1 cellular context compared by ENCODE assay signal in genomic region chr2:195352581-195352980, GRCh38.
TF ChIP-seq lines count a peak whose summit lies in the region.

No MANE protein-coding gene starts in this region.

TF ChIP-seq in K562, 482 proteins besides CTCF, POLR2A, EP300 and RAD21 (continued from another document and continues in another):
- TF ChIP-seq FOXO4 (CRISPR knock-in tag; IDR thresholded peaks at IDR 0.05), result no peak
- no peak for TF ChIP-seq HLTF (IDR thresholded peaks at IDR 0.05)
- peak; percentile 38; the same call in 1 of the 2 replicates for TF ChIP-seq TCF3 (CRISPR knock-in tag; IDR thresholded peaks at IDR 0.05)
- no peak for TF ChIP-seq ZNF239 (CRISPR knock-in tag; IDR thresholded peaks at IDR 0.05)
- TF ChIP-seq RBM22 (IDR thresholded peaks at IDR 0.05; ENCODE audit: low read depth, low read length, poor library complexity, severe bottlenecking), result no peak
- TF ChIP-seq SIN3B (IDR thresholded peaks at IDR 0.05; ENCODE audit: low read depth), result no peak
- no peak for TF ChIP-seq KDM4B (IDR thresholded peaks at IDR 0.05; ENCODE audit: borderline replicate concordance in 2 of 2, low read depth in 1 of 2)
- TF ChIP-seq ZNF282 (CRISPR knock-in tag; IDR thresholded peaks at IDR 0.05), result no peak
- no peak for TF ChIP-seq FOXA3 (CRISPR knock-in tag; conservative IDR thresholded peaks at IDR 0.05 in 1 of 2, IDR thresholded peaks at IDR 0.05 in 1 of 2)
- TF ChIP-seq CCNT2 (IDR thresholded peaks at IDR 0.05; ENCODE audit: borderline replicate concordance, extremely low read depth, insufficient read length, low read depth, low read length), result no peak
- TF ChIP-seq ELF4 (CRISPR knock-in tag; IDR thresholded peaks at IDR 0.05), result no peak
- TF ChIP-seq EGR1 (conservative IDR thresholded peaks at IDR 0.05), result no peak
- no peak for TF ChIP-seq ZNF668 (CRISPR knock-in tag; IDR thresholded peaks at IDR 0.05)
- no peak for TF ChIP-seq ZBTB33 (CRISPR knock-in tag; IDR thresholded peaks at IDR 0.05)
- no peak for TF ChIP-seq ZBTB43 (CRISPR knock-in tag; IDR thresholded peaks at IDR 0.05)
- TF ChIP-seq POU5F1 (IDR thresholded peaks at IDR 0.05; ENCODE audit: borderline replicate concordance, low read depth, low read length, partially characterized antibody), result no peak
- TF ChIP-seq GATAD2B (IDR thresholded peaks at IDR 0.05; ENCODE audit: borderline replicate concordance), result no peak
- TF ChIP-seq TSHZ1 (CRISPR knock-in tag; IDR thresholded peaks at IDR 0.05), result no peak
- no peak for TF ChIP-seq ARNT (IDR thresholded peaks at IDR 0.05)
- TF ChIP-seq ZC3H11A (IDR thresholded peaks at IDR 0.05; ENCODE audit: low read depth, low read length), result no peak
- peak; percentile 93 for TF ChIP-seq CC2D1A (IDR thresholded peaks at IDR 0.05)
- no peak for TF ChIP-seq CEBPG (CRISPR knock-in tag; IDR thresholded peaks at IDR 0.05)
- TF ChIP-seq CEBPG (tag; conservative IDR thresholded peaks at IDR 0.05 in 1 of 2, IDR thresholded peaks at IDR 0.05 in 1 of 2), result 0 out of 4 replicates have a peak, but pooled peaks of 1 of the 2 experiments have one; percentile 19
- TF ChIP-seq MCM3 (IDR thresholded peaks at IDR 0.05), result no peak
- TF ChIP-seq LCOR (CRISPR knock-in tag; IDR thresholded peaks at IDR 0.05), result no peak
- no peak for TF ChIP-seq ZNF165 (CRISPR knock-in tag; IDR thresholded peaks at IDR 0.05; ENCODE audit: borderline replicate concordance)
- no peak for TF ChIP-seq PHF21A (IDR thresholded peaks at IDR 0.05; ENCODE audit: borderline replicate concordance, low read depth)
- TF ChIP-seq RHOXF2B (CRISPR knock-in tag; conservative IDR thresholded peaks at IDR 0.05), result no peak
- TF ChIP-seq ZNF766 (CRISPR knock-in tag; conservative IDR thresholded peaks at IDR 0.05), result no peak
- no peak for TF ChIP-seq TCF7L2 (IDR thresholded peaks at IDR 0.05; ENCODE audit: low read depth, low read length)
- TF ChIP-seq USF2 (CRISPR knock-in tag; IDR thresholded peaks at IDR 0.05), result peak; percentile 22; the same call in 1 of the 2 replicates
- TF ChIP-seq DNMT1 (IDR thresholded peaks at IDR 0.05), result no peak
- TF ChIP-seq POLR2B (IDR thresholded peaks at IDR 0.05; ENCODE audit: low read depth, partially characterized antibody), result no peak
- TF ChIP-seq HNRNPLL (IDR thresholded peaks at IDR 0.05; ENCODE audit: low read depth, low read length, poor library complexity, severe bottlenecking), result no peak
- peak; percentile 58; the same call in 1 of the 2 replicates for TF ChIP-seq ZNF592 (IDR thresholded peaks at IDR 0.05)
- TF ChIP-seq U2AF2 (optimal IDR thresholded peaks at IDR 0.05; ENCODE audit: low read depth, low read length), result no peak
- no peak for TF ChIP-seq ZNF277 (CRISPR knock-in tag; IDR thresholded peaks at IDR 0.05; ENCODE audit: borderline replicate concordance)
- peak; percentile 54 for TF ChIP-seq L3MBTL2 (IDR thresholded peaks at IDR 0.05)
- no peak for TF ChIP-seq ZNF778 (CRISPR knock-in tag; IDR thresholded peaks at IDR 0.05)
- TF ChIP-seq NR1H2 (CRISPR knock-in tag; IDR thresholded peaks at IDR 0.05), result no peak
- no peak for TF ChIP-seq HMGN3 (IDR thresholded peaks at IDR 0.05; ENCODE audit: borderline replicate concordance, extremely low read depth, insufficient read length, low read depth, low read length)
- no peak for TF ChIP-seq ZNF274 (IDR thresholded peaks at IDR 0.05; ENCODE audit: borderline replicate concordance, low read depth, low read length)
- no peak for TF ChIP-seq MXI1 (IDR thresholded peaks at IDR 0.05; ENCODE audit: low read depth, low read length)
- no peak for TF ChIP-seq CTBP1 (IDR thresholded peaks at IDR 0.05; ENCODE audit: borderline replicate concordance)
- TF ChIP-seq ZNF76 (CRISPR knock-in tag; IDR thresholded peaks at IDR 0.05; ENCODE audit: borderline replicate concordance), result no peak
- TF ChIP-seq PBX2 (CRISPR knock-in tag; IDR thresholded peaks at IDR 0.05; ENCODE audit: low read depth), result no peak
- TF ChIP-seq PBX2 (tag; conservative IDR thresholded peaks at IDR 0.05; ENCODE audit: low read depth), result peak; percentile 54
- TF ChIP-seq EZH2 (IDR thresholded peaks at IDR 0.05; ENCODE audit: borderline replicate concordance, low read depth, low read length), result no peak
- TF ChIP-seq ZFPM2 (CRISPR knock-in tag; IDR thresholded peaks at IDR 0.05), result no peak
- no peak for TF ChIP-seq HINFP (tag; conservative IDR thresholded peaks at IDR 0.05; ENCODE audit: low read depth)
